ENCODE assay signal across 1 cellular context in the genomic region with DNA sequence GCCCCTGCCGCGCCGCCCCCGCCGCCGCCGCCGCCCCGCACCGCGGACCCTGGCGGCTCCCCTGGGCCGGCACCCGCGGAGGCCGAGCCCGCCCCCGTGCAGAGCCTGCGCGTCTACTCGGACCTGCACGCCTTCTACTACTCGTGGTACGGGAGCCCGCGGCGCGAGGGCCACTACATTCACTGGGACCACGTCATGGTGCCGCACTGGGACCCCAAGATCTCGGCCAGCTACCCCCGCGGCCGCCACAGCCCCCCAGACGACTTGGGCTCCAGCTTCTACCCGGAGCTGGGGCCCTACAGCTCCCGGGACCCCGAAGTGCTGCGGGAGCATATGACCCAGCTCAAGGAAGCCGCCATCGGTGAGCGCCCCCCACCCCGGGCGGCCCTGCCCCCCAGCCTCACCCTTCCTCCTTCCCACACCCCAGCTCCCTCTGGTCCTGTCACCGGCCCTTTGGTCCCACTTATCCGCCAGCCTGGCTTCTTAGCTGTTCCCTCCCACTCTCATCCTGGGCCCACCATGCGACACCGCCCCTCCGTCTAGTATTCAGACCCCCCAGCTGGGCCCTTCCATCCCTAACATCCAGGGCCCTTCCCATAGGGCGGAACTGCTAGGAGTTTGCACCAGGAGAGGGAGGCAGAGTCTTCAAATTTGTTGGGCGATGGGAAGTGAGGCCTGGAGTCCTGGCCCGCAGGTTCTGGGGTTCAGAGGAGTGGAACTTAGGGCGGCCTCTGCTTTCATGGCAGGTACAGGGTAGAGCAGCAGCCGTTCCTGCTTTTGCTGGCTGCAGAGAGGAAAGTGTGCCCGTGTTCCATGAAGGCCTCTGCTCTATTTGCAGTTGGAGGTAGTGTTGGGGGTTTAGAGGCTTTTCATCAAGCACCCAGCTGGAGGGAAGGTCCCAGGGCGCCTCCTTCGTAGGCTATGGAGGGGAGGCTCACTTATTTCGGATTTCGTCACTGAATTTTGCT.
TF ChIP-seq lines count a peak whose summit lies in the region.

No MANE protein-coding gene starts in this region.

TF ChIP-seq in HEK293, 187 proteins besides CTCF, POLR2A, EP300 and RAD21 (continued from another document and continues in another):
- TF ChIP-seq, protein P1, sequence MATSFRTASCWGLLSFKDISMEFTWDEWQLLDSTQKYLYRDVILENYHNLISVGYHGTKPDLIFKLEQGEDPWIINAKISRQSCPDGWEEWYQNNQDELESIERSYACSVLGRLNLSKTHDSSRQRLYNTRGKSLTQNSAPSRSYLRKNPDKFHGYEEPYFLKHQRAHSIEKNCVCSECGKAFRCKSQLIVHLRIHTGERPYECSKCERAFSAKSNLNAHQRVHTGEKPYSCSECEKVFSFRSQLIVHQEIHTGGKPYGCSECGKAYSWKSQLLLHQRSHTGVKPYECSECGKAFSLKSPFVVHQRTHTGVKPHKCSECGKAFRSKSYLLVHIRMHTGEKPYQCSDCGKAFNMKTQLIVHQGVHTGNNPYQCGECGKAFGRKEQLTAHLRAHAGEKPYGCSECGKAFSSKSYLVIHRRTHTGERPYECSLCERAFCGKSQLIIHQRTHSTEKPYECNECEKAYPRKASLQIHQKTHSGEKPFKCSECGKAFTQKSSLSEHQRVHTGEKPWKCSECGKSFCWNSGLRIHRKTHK (tag by site-specific recombination; IDR thresholded peaks at IDR 0.05), result no peak
- TF ChIP-seq GLI2 (tag by site-specific recombination; IDR thresholded peaks at IDR 0.05; ENCODE audit: borderline replicate concordance, low read depth), result no peak
- TF ChIP-seq, protein P2, sequence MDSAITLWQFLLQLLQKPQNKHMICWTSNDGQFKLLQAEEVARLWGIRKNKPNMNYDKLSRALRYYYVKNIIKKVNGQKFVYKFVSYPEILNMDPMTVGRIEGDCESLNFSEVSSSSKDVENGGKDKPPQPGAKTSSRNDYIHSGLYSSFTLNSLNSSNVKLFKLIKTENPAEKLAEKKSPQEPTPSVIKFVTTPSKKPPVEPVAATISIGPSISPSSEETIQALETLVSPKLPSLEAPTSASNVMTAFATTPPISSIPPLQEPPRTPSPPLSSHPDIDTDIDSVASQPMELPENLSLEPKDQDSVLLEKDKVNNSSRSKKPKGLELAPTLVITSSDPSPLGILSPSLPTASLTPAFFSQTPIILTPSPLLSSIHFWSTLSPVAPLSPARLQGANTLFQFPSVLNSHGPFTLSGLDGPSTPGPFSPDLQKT (IDR thresholded peaks at IDR 0.05; ENCODE audit: borderline replicate concordance, low read depth, low read length), result no peak
- no peak for TF ChIP-seq ZNF654 (tag by site-specific recombination; IDR thresholded peaks at IDR 0.05; ENCODE audit: low read depth)
- no peak for TF ChIP-seq ZNF521 (tag by site-specific recombination; IDR thresholded peaks at IDR 0.05)
- no peak for TF ChIP-seq ZNF530 (tag by site-specific recombination; IDR thresholded peaks at IDR 0.05; ENCODE audit: low read depth)
- TF ChIP-seq ZNF514 (tag by site-specific recombination; IDR thresholded peaks at IDR 0.05), result no peak
- 0 out of 2 replicates have a peak, but pooled peaks have one; percentile 19 for TF ChIP-seq KLF10 (tag by site-specific recombination; IDR thresholded peaks at IDR 0.05)
- TF ChIP-seq ZXDB (tag by site-specific recombination; IDR thresholded peaks at IDR 0.05), result no peak
- no peak for TF ChIP-seq YY2 (tag by site-specific recombination; IDR thresholded peaks at IDR 0.05)
- TF ChIP-seq ZNF626 (tag by site-specific recombination; IDR thresholded peaks at IDR 0.05), result no peak
- TF ChIP-seq, protein P3, sequence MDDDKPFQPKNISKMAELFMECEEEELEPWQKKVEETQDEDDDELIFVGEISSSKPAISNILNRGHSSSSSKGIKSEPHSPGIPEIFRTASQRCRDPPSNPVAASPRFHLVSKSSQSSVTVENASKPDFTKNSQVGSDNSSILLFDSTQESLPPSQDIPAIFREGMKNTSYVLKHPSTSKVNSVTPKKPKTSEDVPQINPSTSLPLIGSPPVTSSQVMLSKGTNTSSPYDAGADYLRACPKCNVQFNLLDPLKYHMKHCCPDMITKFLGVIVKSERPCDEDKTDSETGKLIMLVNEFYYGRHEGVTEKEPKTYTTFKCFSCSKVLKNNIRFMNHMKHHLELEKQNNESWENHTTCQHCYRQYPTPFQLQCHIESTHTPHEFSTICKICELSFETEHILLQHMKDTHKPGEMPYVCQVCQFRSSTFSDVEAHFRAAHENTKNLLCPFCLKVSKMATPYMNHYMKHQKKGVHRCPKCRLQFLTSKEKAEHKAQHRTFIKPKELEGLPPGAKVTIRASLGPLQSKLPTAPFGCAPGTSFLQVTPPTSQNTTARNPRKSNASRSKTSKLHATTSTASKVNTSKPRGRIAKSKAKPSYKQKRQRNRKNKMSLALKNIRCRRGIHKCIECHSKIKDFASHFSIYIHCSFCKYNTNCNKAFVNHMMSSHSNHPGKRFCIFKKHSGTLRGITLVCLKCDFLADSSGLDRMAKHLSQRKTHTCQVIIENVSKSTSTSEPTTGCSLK (tag by site-specific recombination; IDR thresholded peaks at IDR 0.05), result no peak
- TF ChIP-seq ZNF16 (tag by site-specific recombination; IDR thresholded peaks at IDR 0.05; ENCODE audit: low read depth), result no peak
- TF ChIP-seq ZNF184 (tag by site-specific recombination; IDR thresholded peaks at IDR 0.05), result no peak
- TF ChIP-seq, protein P4, sequence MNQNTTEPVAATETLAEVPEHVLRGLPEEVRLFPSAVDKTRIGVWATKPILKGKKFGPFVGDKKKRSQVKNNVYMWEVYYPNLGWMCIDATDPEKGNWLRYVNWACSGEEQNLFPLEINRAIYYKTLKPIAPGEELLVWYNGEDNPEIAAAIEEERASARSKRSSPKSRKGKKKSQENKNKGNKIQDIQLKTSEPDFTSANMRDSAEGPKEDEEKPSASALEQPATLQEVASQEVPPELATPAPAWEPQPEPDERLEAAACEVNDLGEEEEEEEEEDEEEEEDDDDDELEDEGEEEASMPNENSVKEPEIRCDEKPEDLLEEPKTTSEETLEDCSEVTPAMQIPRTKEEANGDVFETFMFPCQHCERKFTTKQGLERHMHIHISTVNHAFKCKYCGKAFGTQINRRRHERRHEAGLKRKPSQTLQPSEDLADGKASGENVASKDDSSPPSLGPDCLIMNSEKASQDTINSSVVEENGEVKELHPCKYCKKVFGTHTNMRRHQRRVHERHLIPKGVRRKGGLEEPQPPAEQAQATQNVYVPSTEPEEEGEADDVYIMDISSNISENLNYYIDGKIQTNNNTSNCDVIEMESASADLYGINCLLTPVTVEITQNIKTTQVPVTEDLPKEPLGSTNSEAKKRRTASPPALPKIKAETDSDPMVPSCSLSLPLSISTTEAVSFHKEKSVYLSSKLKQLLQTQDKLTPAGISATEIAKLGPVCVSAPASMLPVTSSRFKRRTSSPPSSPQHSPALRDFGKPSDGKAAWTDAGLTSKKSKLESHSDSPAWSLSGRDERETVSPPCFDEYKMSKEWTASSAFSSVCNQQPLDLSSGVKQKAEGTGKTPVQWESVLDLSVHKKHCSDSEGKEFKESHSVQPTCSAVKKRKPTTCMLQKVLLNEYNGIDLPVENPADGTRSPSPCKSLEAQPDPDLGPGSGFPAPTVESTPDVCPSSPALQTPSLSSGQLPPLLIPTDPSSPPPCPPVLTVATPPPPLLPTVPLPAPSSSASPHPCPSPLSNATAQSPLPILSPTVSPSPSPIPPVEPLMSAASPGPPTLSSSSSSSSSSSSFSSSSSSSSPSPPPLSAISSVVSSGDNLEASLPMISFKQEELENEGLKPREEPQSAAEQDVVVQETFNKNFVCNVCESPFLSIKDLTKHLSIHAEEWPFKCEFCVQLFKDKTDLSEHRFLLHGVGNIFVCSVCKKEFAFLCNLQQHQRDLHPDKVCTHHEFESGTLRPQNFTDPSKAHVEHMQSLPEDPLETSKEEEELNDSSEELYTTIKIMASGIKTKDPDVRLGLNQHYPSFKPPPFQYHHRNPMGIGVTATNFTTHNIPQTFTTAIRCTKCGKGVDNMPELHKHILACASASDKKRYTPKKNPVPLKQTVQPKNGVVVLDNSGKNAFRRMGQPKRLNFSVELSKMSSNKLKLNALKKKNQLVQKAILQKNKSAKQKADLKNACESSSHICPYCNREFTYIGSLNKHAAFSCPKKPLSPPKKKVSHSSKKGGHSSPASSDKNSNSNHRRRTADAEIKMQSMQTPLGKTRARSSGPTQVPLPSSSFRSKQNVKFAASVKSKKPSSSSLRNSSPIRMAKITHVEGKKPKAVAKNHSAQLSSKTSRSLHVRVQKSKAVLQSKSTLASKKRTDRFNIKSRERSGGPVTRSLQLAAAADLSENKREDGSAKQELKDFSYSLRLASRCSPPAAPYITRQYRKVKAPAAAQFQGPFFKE (tag by site-specific recombination; IDR thresholded peaks at IDR 0.05; ENCODE audit: borderline replicate concordance), result no peak
- TF ChIP-seq, protein P5, sequence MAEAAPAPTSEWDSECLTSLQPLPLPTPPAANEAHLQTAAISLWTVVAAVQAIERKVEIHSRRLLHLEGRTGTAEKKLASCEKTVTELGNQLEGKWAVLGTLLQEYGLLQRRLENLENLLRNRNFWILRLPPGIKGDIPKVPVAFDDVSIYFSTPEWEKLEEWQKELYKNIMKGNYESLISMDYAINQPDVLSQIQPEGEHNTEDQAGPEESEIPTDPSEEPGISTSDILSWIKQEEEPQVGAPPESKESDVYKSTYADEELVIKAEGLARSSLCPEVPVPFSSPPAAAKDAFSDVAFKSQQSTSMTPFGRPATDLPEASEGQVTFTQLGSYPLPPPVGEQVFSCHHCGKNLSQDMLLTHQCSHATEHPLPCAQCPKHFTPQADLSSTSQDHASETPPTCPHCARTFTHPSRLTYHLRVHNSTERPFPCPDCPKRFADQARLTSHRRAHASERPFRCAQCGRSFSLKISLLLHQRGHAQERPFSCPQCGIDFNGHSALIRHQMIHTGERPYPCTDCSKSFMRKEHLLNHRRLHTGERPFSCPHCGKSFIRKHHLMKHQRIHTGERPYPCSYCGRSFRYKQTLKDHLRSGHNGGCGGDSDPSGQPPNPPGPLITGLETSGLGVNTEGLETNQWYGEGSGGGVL (tag by site-specific recombination; IDR thresholded peaks at IDR 0.05), result 0 out of 2 replicates have a peak, but pooled peaks have one; percentile 11
- no peak for TF ChIP-seq SALL2 (tag by site-specific recombination; IDR thresholded peaks at IDR 0.05; ENCODE audit: borderline replicate concordance)
- no peak for TF ChIP-seq ZNF132 (tag by site-specific recombination; IDR thresholded peaks at IDR 0.05; ENCODE audit: borderline replicate concordance)
- TF ChIP-seq ZNF221 (tag by site-specific recombination; IDR thresholded peaks at IDR 0.05; ENCODE audit: borderline replicate concordance), result no peak
- TF ChIP-seq ZNF394 (tag by site-specific recombination; IDR thresholded peaks at IDR 0.05; ENCODE audit: borderline replicate concordance), result no peak
- no peak for TF ChIP-seq WT1 (tag by site-specific recombination; IDR thresholded peaks at IDR 0.05)
- TF ChIP-seq, protein P6, sequence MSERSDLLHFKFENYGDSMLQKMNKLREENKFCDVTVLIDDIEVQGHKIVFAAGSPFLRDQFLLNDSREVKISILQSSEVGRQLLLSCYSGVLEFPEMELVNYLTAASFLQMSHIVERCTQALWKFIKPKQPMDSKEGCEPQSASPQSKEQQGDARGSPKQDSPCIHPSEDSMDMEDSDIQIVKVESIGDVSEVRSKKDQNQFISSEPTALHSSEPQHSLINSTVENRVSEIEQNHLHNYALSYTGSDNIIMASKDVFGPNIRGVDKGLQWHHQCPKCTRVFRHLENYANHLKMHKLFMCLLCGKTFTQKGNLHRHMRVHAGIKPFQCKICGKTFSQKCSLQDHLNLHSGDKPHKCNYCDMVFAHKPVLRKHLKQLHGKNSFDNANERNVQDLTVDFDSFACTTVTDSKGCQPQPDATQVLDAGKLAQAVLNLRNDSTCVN (tag by site-specific recombination; optimal IDR thresholded peaks at IDR 0.05), result peak; percentile 56
- TF ChIP-seq ZNF202 (tag by site-specific recombination; IDR thresholded peaks at IDR 0.05; ENCODE audit: borderline replicate concordance), result no peak
- TF ChIP-seq ZNF350 (tag by site-specific recombination; IDR thresholded peaks at IDR 0.05), result no peak
- no peak for TF ChIP-seq ZNF433 (tag by site-specific recombination; IDR thresholded peaks at IDR 0.05; ENCODE audit: low read depth)
- TF ChIP-seq ZNF623 (tag by site-specific recombination; IDR thresholded peaks at IDR 0.05), result no peak
- no peak for TF ChIP-seq BCL11B (tag by site-specific recombination; IDR thresholded peaks at IDR 0.05; ENCODE audit: low read depth)
- TF ChIP-seq, protein P7, sequence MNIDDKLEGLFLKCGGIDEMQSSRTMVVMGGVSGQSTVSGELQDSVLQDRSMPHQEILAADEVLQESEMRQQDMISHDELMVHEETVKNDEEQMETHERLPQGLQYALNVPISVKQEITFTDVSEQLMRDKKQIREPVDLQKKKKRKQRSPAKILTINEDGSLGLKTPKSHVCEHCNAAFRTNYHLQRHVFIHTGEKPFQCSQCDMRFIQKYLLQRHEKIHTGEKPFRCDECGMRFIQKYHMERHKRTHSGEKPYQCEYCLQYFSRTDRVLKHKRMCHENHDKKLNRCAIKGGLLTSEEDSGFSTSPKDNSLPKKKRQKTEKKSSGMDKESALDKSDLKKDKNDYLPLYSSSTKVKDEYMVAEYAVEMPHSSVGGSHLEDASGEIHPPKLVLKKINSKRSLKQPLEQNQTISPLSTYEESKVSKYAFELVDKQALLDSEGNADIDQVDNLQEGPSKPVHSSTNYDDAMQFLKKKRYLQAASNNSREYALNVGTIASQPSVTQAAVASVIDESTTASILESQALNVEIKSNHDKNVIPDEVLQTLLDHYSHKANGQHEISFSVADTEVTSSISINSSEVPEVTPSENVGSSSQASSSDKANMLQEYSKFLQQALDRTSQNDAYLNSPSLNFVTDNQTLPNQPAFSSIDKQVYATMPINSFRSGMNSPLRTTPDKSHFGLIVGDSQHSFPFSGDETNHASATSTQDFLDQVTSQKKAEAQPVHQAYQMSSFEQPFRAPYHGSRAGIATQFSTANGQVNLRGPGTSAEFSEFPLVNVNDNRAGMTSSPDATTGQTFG (tag by site-specific recombination; IDR thresholded peaks at IDR 0.05; ENCODE audit: borderline replicate concordance), result no peak
- no peak for TF ChIP-seq ZNF510 (tag by site-specific recombination; IDR thresholded peaks at IDR 0.05; ENCODE audit: insufficient replicate concordance)
- no peak for TF ChIP-seq ZNF776 (tag by site-specific recombination; IDR thresholded peaks at IDR 0.05; ENCODE audit: borderline replicate concordance)
- TF ChIP-seq SP2 (tag by site-specific recombination; IDR thresholded peaks at IDR 0.05), result peak; percentile 71
- no peak for TF ChIP-seq ZNF747 (tag by site-specific recombination; IDR thresholded peaks at IDR 0.05)
- no peak for TF ChIP-seq ZNF211 (tag by site-specific recombination; IDR thresholded peaks at IDR 0.05; ENCODE audit: low read depth)
- TF ChIP-seq ZNF121 (tag by site-specific recombination; IDR thresholded peaks at IDR 0.05), result no peak
- TF ChIP-seq, protein P8, sequence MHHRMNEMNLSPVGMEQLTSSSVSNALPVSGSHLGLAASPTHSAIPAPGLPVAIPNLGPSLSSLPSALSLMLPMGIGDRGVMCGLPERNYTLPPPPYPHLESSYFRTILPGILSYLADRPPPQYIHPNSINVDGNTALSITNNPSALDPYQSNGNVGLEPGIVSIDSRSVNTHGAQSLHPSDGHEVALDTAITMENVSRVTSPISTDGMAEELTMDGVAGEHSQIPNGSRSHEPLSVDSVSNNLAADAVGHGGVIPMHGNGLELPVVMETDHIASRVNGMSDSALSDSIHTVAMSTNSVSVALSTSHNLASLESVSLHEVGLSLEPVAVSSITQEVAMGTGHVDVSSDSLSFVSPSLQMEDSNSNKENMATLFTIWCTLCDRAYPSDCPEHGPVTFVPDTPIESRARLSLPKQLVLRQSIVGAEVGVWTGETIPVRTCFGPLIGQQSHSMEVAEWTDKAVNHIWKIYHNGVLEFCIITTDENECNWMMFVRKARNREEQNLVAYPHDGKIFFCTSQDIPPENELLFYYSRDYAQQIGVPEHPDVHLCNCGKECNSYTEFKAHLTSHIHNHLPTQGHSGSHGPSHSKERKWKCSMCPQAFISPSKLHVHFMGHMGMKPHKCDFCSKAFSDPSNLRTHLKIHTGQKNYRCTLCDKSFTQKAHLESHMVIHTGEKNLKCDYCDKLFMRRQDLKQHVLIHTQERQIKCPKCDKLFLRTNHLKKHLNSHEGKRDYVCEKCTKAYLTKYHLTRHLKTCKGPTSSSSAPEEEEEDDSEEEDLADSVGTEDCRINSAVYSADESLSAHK (tag by site-specific recombination; IDR thresholded peaks at IDR 0.05), result no peak
